In genomic region chr1:163241716-163242115, GRCh38 we compare ENCODE assay signal across 30 cellular contexts.
"Had no signal": no experiment of that assay in that cellular context is flagged by ENCODE, and none has a peak within 500 bp of the region (broad histone marks: within the 10 kb centered on the region; RNA-seq: fewer than 3 reads in every experiment).

No MANE protein-coding gene starts in this region.

- H3K27me3 Mint-ChIP-seq: activated B cell treated with CpG ODN at 0.5 μM for 24 hours; activated CD8-positive, alpha-beta memory T cell treated with anti-CD3 and anti-CD28 coated beads, Interleukin-2, amount 10 ng/mL, durations not matched to agents 7 days and 5 days; activated CD8-positive, alpha-beta T cell treated with anti-CD3 and anti-CD28 coated beads for 36 hours; activated naive CD4-positive, alpha-beta T cell treated with anti-CD3 and anti-CD28 coated beads, Interleukin-2, amount 10 ng/mL, durations not matched to agents 7 days and 5 days; activated naive CD8-positive, alpha-beta T cell treated with anti-CD3 and anti-CD28 coated beads, Interleukin-2, amount 10 ng/mL, durations not matched to agents 7 days and 5 days; activated T-cell treated with anti-CD3 and anti-CD28 coated beads, Interleukin-2, amount 50 U/mL, for 24 hours; central memory CD8-positive, alpha-beta T cell; dendritic cell treated with granulocyte-macrophage colony-stimulating factor and Interleukin-4, amounts not matched to agents 40 ng/mL and 50 ng/mL, for 4 days; T-helper 17 cell had no signal

- H3K27me3 ChIP-seq: ascending aorta, dorsolateral prefrontal cortex, gastrocnemius medialis, heart left ventricle had no signal

- H3K36me3 Mint-ChIP-seq: activated CD8-positive, alpha-beta memory T cell treated with anti-CD3 and anti-CD28 coated beads, Interleukin-2, amount 10 ng/mL, durations not matched to agents 7 days and 5 days; activated naive CD4-positive, alpha-beta T cell treated with anti-CD3 and anti-CD28 coated beads, Interleukin-2, amount 10 ng/mL, durations not matched to agents 7 days and 5 days; activated naive CD8-positive, alpha-beta T cell treated with anti-CD3 and anti-CD28 coated beads, Interleukin-2, amount 10 ng/mL, durations not matched to agents 7 days and 5 days; brain had no signal

- H3K9me3 ChIP-seq: ascending aorta, gastrocnemius medialis, heart left ventricle had no signal

- DNase-seq: activated B cell treated with CpG ODN at 0.5 μM for 24 hours; activated CD4-positive, alpha-beta T cell treated with anti-CD3 and anti-CD28 coated beads for 48 hours; activated CD4-positive, alpha-beta T cell treated with anti-CD3 and anti-CD28 coated beads, Interleukin-2, amount 50 U/mL, for 1 hour; activated CD4-positive, alpha-beta T cell treated with anti-CD3 and anti-CD28 coated beads, Interleukin-2, amount 50 U/mL, for 48 hours; activated CD8-positive, alpha-beta memory T cell treated with anti-CD3 and anti-CD28 coated beads, Interleukin-2, amount 10 ng/mL, durations not matched to agents 7 days and 5 days; activated CD8-positive, alpha-beta memory T cell treated with anti-CD3 and anti-CD28 coated beads, Interleukin-2, amount 50 U/mL, for 4 hours; activated CD8-positive, alpha-beta T cell treated with anti-CD3 and anti-CD28 coated beads for 36 hours; activated gamma-delta T cell; activated naive CD4-positive, alpha-beta T cell; activated naive CD4-positive, alpha-beta T cell treated with anti-CD3 and anti-CD28 coated beads, Interleukin-2, amount 10 ng/mL, durations not matched to agents 7 days and 5 days; activated naive CD8-positive, alpha-beta T cell treated with anti-CD3 and anti-CD28 coated beads, Interleukin-2, amount 10 ng/mL, durations not matched to agents 7 days and 5 days; activated T-cell treated with anti-CD3 and anti-CD28 coated beads, Interleukin-2, amount 50 U/mL, for 24 hours; activated T-cell treated with anti-CD3 and anti-CD28 coated beads, Interleukin-2, amount 50 U/mL, for 72 hours; dorsolateral prefrontal cortex; effector memory CD4-positive, alpha-beta T cell; endodermal cell; foreskin fibroblast; gastrocnemius medialis; glutamatergic neuron; heart left ventricle; T-helper 17 cell; T1000; WERI-Rb-1 had no signal

- H3K36me3 ChIP-seq: ascending aorta, gastrocnemius medialis, heart left ventricle, WERI-Rb-1 had no signal

- H3K9me3 Mint-ChIP-seq: activated B cell treated with CpG ODN at 0.5 μM for 24 hours; activated CD8-positive, alpha-beta T cell treated with anti-CD3 and anti-CD28 coated beads for 36 hours; activated naive CD4-positive, alpha-beta T cell treated with anti-CD3 and anti-CD28 coated beads, Interleukin-2, amount 10 ng/mL, durations not matched to agents 7 days and 5 days; activated naive CD8-positive, alpha-beta T cell treated with anti-CD3 and anti-CD28 coated beads, Interleukin-2, amount 10 ng/mL, durations not matched to agents 7 days and 5 days; central memory CD8-positive, alpha-beta T cell; T-helper 2 cell treated with Interferon-gamma antibody and Interleukin-4, amounts not matched to agents 5 μg/mL and 100 μg/mL, for 36 hours had no signal

- H3K4me1 ChIP-seq: gastrocnemius medialis, heart left ventricle had no signal

- H3K4me1 Mint-ChIP-seq: activated B cell treated with CpG ODN at 0.5 μM for 24 hours; activated CD8-positive, alpha-beta memory T cell treated with anti-CD3 and anti-CD28 coated beads, Interleukin-2, amount 10 ng/mL, durations not matched to agents 7 days and 5 days; activated naive CD4-positive, alpha-beta T cell treated with anti-CD3 and anti-CD28 coated beads, Interleukin-2, amount 10 ng/mL, durations not matched to agents 7 days and 5 days; activated naive CD8-positive, alpha-beta T cell treated with anti-CD3 and anti-CD28 coated beads, Interleukin-2, amount 10 ng/mL, durations not matched to agents 7 days and 5 days; central memory CD8-positive, alpha-beta T cell; T-helper 17 cell had no signal

- H3K27ac ChIP-seq: ascending aorta, coronary artery, dorsolateral prefrontal cortex, gastrocnemius medialis, heart left ventricle, WERI-Rb-1 had no signal

- H3K27ac Mint-ChIP-seq: activated B cell treated with CpG ODN at 0.5 μM for 24 hours; activated CD8-positive, alpha-beta memory T cell treated with anti-CD3 and anti-CD28 coated beads, Interleukin-2, amount 10 ng/mL, durations not matched to agents 7 days and 5 days; activated CD8-positive, alpha-beta T cell treated with anti-CD3 and anti-CD28 coated beads for 36 hours; activated naive CD4-positive, alpha-beta T cell treated with anti-CD3 and anti-CD28 coated beads, Interleukin-2, amount 10 ng/mL, durations not matched to agents 7 days and 5 days; activated naive CD4-positive, alpha-beta T cell treated with anti-CD3 and anti-CD28 coated beads, Interleukin-2, amount 50 U/mL, for 72 hours; activated naive CD8-positive, alpha-beta T cell treated with anti-CD3 and anti-CD28 coated beads, Interleukin-2, amount 10 ng/mL, durations not matched to agents 7 days and 5 days; activated T-cell treated with anti-CD3 and anti-CD28 coated beads, Interleukin-2, amount 50 U/mL, for 24 hours; activated T-cell treated with anti-CD3 and anti-CD28 coated beads, Interleukin-2, amount 50 U/mL, for 72 hours; brain; dendritic cell treated with granulocyte-macrophage colony-stimulating factor and Interleukin-4, amounts not matched to agents 40 ng/mL and 50 ng/mL, for 4 days; endodermal cell; T-helper 17 cell; T-helper 2 cell treated with Interferon-gamma antibody and Interleukin-4, amounts not matched to agents 5 μg/mL and 100 μg/mL, for 36 hours had no signal

- H3K4me3 Mint-ChIP-seq: activated B cell treated with CpG ODN at 0.5 μM for 24 hours; activated CD8-positive, alpha-beta memory T cell treated with anti-CD3 and anti-CD28 coated beads, Interleukin-2, amount 10 ng/mL, durations not matched to agents 7 days and 5 days; activated CD8-positive, alpha-beta T cell treated with anti-CD3 and anti-CD28 coated beads for 36 hours; activated naive CD4-positive, alpha-beta T cell treated with anti-CD3 and anti-CD28 coated beads, Interleukin-2, amount 10 ng/mL, durations not matched to agents 7 days and 5 days; activated naive CD8-positive, alpha-beta T cell treated with anti-CD3 and anti-CD28 coated beads, Interleukin-2, amount 10 ng/mL, durations not matched to agents 7 days and 5 days; activated T-cell treated with anti-CD3 and anti-CD28 coated beads, Interleukin-2, amount 50 U/mL, for 24 hours; activated T-cell treated with anti-CD3 and anti-CD28 coated beads, Interleukin-2, amount 50 U/mL, for 72 hours; brain; central memory CD8-positive, alpha-beta T cell; dendritic cell treated with granulocyte-macrophage colony-stimulating factor and Interleukin-4, amounts not matched to agents 40 ng/mL and 50 ng/mL, for 4 days; endodermal cell; T-helper 17 cell; T-helper 2 cell treated with Interferon-gamma antibody and Interleukin-4, amounts not matched to agents 5 μg/mL and 100 μg/mL, for 36 hours had no signal

- H3K4me3 ChIP-seq: ascending aorta, coronary artery, dorsolateral prefrontal cortex, gastrocnemius medialis, heart left ventricle had no signal
